In genomic region chr2:10302479-10303173, GRCh38 we compare ENCODE assay signal across 8 cellular contexts. TPM values are rescaled to one million over a fixed set of nuclear protein-coding genes. Genes with fewer than 3 reads are reported as not detected.
A peak's percentile ranks its signal among the peaks of the same experiment; 100 is the strongest.
DNase-seq lines count a peak whose midpoint lies in the region; ATAC-seq and TF ChIP-seq lines count a peak whose summit lies in the region.

TSS of gene HPCAL1 (plus strand) at chr2:10302904. CDS start at chr2:10419758, 116,854 bp downstream.

- peak; percentile 40 for TF ChIP-seq POLR2A in GM19099 (IDR thresholded peaks at IDR 0.05; ENCODE audit: extremely low read depth, insufficient read length, low read depth)

- peaks cover 30% of the 10 kb centered on the region for H3K36me3 Mint-ChIP-seq in activated CD8-positive, alpha-beta T cell treated with anti-CD3 and anti-CD28 coated beads for 36 hours (ENCODE audit: low read depth)

- no peaks in the 10 kb centered on the region; a peak in 4 of 22 replicates for H3K27me3 ChIP-seq in BLaER1 treated with 17β-estradiol and CSF1 and Interleukin-3, amounts not matched to agents 10 nM and 100 nM
- H3K27me3 ChIP-seq in lung (ENCODE audit: control insufficient read depth, insufficient read depth): no peaks in the 10 kb centered on the region

- H3K9me3 Mint-ChIP-seq in activated CD8-positive, alpha-beta T cell treated with anti-CD3 and anti-CD28 coated beads for 36 hours: peaks cover 6% of the 10 kb centered on the region

- H3K4me3 ChIP-seq in BLaER1 treated with 17β-estradiol and CSF1 and Interleukin-3, amounts not matched to agents 10 nM and 100 nM: peak within 1 kb of the TSS; percentile 80 to 96 (median 94)
- peak within 1 kb of the TSS; percentile 96 for H3K4me3 ChIP-seq in lung

- no peaks in the 10 kb centered on the region for H3K27me3 Mint-ChIP-seq in activated CD8-positive, alpha-beta T cell treated with anti-CD3 and anti-CD28 coated beads for 36 hours

- CTCF ChIA-PET in activated CD8-positive, alpha-beta T cell treated with anti-CD3 and anti-CD28 coated beads for 36 hours (lab: Charles Lee): interaction anchor here (1.1 to 9.5 kb wide), 7 partner anchors 7 to 145 kb away, joined by 3 to 135 read pairs (median 13); partner anchors contain the start of gene ODC1

- H3K9ac ChIP-seq in BLaER1 treated with 17β-estradiol and CSF1 and Interleukin-3, amounts not matched to agents 10 nM and 100 nM: peak within 1 kb of the TSS; percentile 80 to 93 (median 86)

- H3K4me2 ChIP-seq in BLaER1 treated with 17β-estradiol and CSF1 and Interleukin-3, amounts not matched to agents 10 nM and 100 nM: peak within 1 kb of the TSS; percentile 96 to 99 (median 98)

- no peaks in the 10 kb centered on the region for H3K36me3 ChIP-seq in BLaER1 treated with 17β-estradiol and CSF1 and Interleukin-3, amounts not matched to agents 10 nM and 100 nM
- H3K36me3 ChIP-seq in lung (ENCODE audit: control insufficient read depth in 2 of 2, insufficient read depth in 2 of 2, low read length in 2 of 2): no peaks in the 10 kb centered on the region

- H3K27ac Mint-ChIP-seq in activated CD8-positive, alpha-beta T cell treated with anti-CD3 and anti-CD28 coated beads for 36 hours: peak within 1 kb of the TSS; percentile 89

- H3K4me1 ChIP-seq in BLaER1 treated with 17β-estradiol and CSF1 and Interleukin-3, amounts not matched to agents 10 nM and 100 nM: peaks cover 74 to 82% (median 80%) of the 10 kb centered on the region in 10 experiments
- H3K4me1 ChIP-seq in lung (ENCODE audit: control insufficient read depth in 2 of 2, insufficient read depth in 2 of 2, low read length in 2 of 2): peaks cover 0 to 22% of the 10 kb centered on the region in 2 donors

- 0% methylated on average over 42 to 87 of the region's 87 CpGs for WGBS in lung, 2 donors

- H3K27ac ChIP-seq in BLaER1 treated with 17β-estradiol and CSF1 and Interleukin-3, amounts not matched to agents 10 nM and 100 nM: peak within 1 kb of the TSS; percentile 77 to 96 (median 92)
- peak within 1 kb of the TSS; percentile 80 to 94 for H3K27ac ChIP-seq in lung (ENCODE audit: low read depth in 1 of 2, low read length in 1 of 2)

- peak; percentile 66 for ATAC-seq in HG03378 (IDR thresholded peaks at IDR 0.05; ENCODE audit: unreplicated experiment)
- ATAC-seq in activated CD8-positive, alpha-beta T cell treated with anti-CD3 and anti-CD28 coated beads for 36 hours: peak; percentile 81
- peak; percentile 88 for ATAC-seq in lung (ENCODE audit: insufficient read depth, low FRiP score)

- peaks cover 68% of the 10 kb centered on the region for H3K4me1 Mint-ChIP-seq in activated CD8-positive, alpha-beta T cell treated with anti-CD3 and anti-CD28 coated beads for 36 hours (ENCODE audit: low read depth)

- intact Hi-C loops in activated CD8-positive, alpha-beta T cell treated with anti-CD3 and anti-CD28 coated beads for 36 hours (cut with micrococcal nuclease): loop anchor here (10.0 kb wide), 1 partner anchor 178 kb away; the partner anchor contains the start of gene RRM2

- POLR2A ChIA-PET in activated CD8-positive, alpha-beta T cell treated with anti-CD3 and anti-CD28 coated beads for 36 hours (lab: Charles Lee): interaction anchor here (0.9 to 5.5 kb wide), 6 partner anchors 16 to 168 kb away, joined by 3 to 59 read pairs (median 7); no protein-coding TSS in a partner anchor

- TF ChIP-seq CTCF in activated CD8-positive, alpha-beta T cell treated with anti-CD3 and anti-CD28 coated beads for 36 hours (IDR thresholded peaks at IDR 0.05): peak; percentile 73
- peak; percentile 24 for TF ChIP-seq CTCF in lung (IDR thresholded peaks at IDR 0.05; ENCODE audit: control extremely low read depth, extremely low read depth)

- peak within 1 kb of the TSS; percentile 96 for H3K4me3 Mint-ChIP-seq in activated CD8-positive, alpha-beta T cell treated with anti-CD3 and anti-CD28 coated beads for 36 hours

- DNase-seq in NCI-H774 (lab: John Stamatoyannopoulos, UW) (peak; percentile 85), lung (ENCODE audit: low spot score) (peak; percentile 90)
- peak; percentile 89 for DNase-seq in activated CD8-positive, alpha-beta T cell treated with anti-CD3 and anti-CD28 coated beads for 36 hours
- DNase-seq in effector CD4-positive, alpha-beta T cell: peak; percentile 75
- peak; percentile 64 to 80 (median 68) for DNase-seq in stimulated activated CD4-positive, alpha-beta T cell treated with anti-CD3 and anti-CD28 coated beads, TNF-alpha, amount 100 ng/mL, for 48 hours (ENCODE audit: low read depth in 3 of 3)

- H3K9me3 ChIP-seq in BLaER1 treated with 17β-estradiol and CSF1 and Interleukin-3, amounts not matched to agents 10 nM and 100 nM (replicated peaks in 1 of 11): peaks cover 0 to 12% (median 10%) of the 10 kb centered on the region in 11 experiments; a peak in 15 of 22 replicates
- H3K9me3 ChIP-seq in lung (ENCODE audit: control insufficient read depth in 2 of 2, insufficient read depth in 1 of 2, low read length in 1 of 2): no peaks in the 10 kb centered on the region

- H4K20me1 ChIP-seq in BLaER1 treated with 17β-estradiol and CSF1 and Interleukin-3, amounts not matched to agents 10 nM and 100 nM: peaks cover 41 to 48% (median 45%) of the 10 kb centered on the region in 11 experiments; a peak in 21 of 22 replicates

RNA-seq across cellular contexts. Expression of gene HPCAL1, which starts in this region (rescaled TPM):
- total RNA-seq in activated CD8-positive, alpha-beta T cell treated with anti-CD3 and anti-CD28 coated beads for 36 hours: 100 to 1,000 TPM; 166 to 170 TPM
- 100 to 1,000 TPM; 122 to 143 TPM for total RNA-seq in lung
- 100 to 1,000 TPM; 129 to 147 TPM for polyA plus RNA-seq in lung

Comparison
In these comparisons a context has a peak if more than half of its experiments do, and no peak if none do; other contexts are left out.
1. Peak in every context shown above with its lines: DNase-seq, ATAC-seq, H3K4me3 ChIP-seq and H3K27ac ChIP-seq.